8 cellular contexts compared by ENCODE assay signal in the genomic region with DNA sequence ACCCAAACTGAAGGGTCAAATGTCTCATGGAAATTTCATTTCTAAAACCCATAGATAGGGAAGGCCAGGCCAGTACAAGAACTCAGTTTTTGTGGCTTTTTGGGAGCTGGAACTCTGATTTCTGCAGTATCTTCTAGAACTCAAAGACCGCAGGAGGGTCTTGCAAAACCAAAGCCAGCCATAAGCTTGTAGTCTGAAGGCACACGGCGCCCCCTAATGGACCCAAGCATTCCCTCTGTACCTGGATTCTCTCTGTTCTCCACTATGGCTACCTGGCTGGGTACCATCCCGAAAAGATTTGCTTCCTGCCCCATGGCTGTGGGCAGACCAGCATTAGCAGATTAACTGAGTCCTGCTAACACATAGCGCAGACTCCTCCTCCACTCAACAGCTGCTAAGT.
DNase-seq lines count a peak whose midpoint lies in the region; ATAC-seq and TF ChIP-seq lines count a peak whose summit lies in the region.

No MANE protein-coding gene starts in this region.

- in situ Hi-C loops in transverse colon (cut with MboI; ENCODE audit: low pct_ligation_motif_present in 1 of 4, low pct_unique_long_range_greater_than_20kb in 1 of 4, low sequenced_read_pairs in 3 of 4) = loop anchor here in 3 of 4 donors (25.0 kb wide), 2 partner anchors 1274 to 1774 kb away; no protein-coding TSS in a partner anchor

- H3K36me3 ChIP-seq in heart left ventricle = no peaks in the 10 kb centered on the region
- H3K36me3 ChIP-seq in transverse colon = no peaks in the 10 kb centered on the region
- H3K36me3 ChIP-seq in CD4-positive, alpha-beta memory T cell (ENCODE audit: insufficient read depth, low read length) = no peaks in the 10 kb centered on the region

- no peaks in the 10 kb centered on the region for H3K4me1 Mint-ChIP-seq in CD4-positive, alpha-beta memory T cell

- peak in 3 of 4 donors; percentile 33 to 57 (median 50) for ATAC-seq in heart left ventricle
- no peak for ATAC-seq in GM21576 (IDR thresholded peaks at IDR 0.05; ENCODE audit: unreplicated experiment)
- ATAC-seq in GM19351 (IDR thresholded peaks at IDR 0.05; ENCODE audit: unreplicated experiment) = no peak

- H3K36me3 Mint-ChIP-seq in CD4-positive, alpha-beta memory T cell = no peaks in the 10 kb centered on the region

- H3K9me3 Mint-ChIP-seq in CD4-positive, alpha-beta memory T cell = no peaks in the 10 kb centered on the region

- POLR2A ChIA-PET in CD4-positive, alpha-beta memory T cell (lab: Charles Lee; ENCODE audit: partially characterized antibody) = no interaction called here

- CTCF ChIA-PET in CD4-positive, alpha-beta memory T cell (lab: Charles Lee; ENCODE audit: partially characterized antibody) = interaction anchor here (1.3 to 1.4 kb wide), 2 partner anchors 8 to 12 kb away, joined by 3 read pairs; no protein-coding TSS in a partner anchor

- no peak overlapping the region for H3K27ac ChIP-seq in C4-2B
- H3K27ac ChIP-seq in HL-60 (replicated peaks) = no peak overlapping the region
- no peak overlapping the region for H3K27ac ChIP-seq in heart left ventricle
- H3K27ac ChIP-seq in transverse colon = no peak overlapping the region
- H3K27ac ChIP-seq in CD4-positive, alpha-beta memory T cell (ENCODE audit: low read depth, low read length) = no peak overlapping the region

- TF ChIP-seq POLR2A in heart left ventricle (IDR thresholded peaks at IDR 0.05) (no peak), transverse colon (IDR thresholded peaks at IDR 0.05) (no peak)

- H3K27ac Mint-ChIP-seq in CD4-positive, alpha-beta memory T cell = no peak overlapping the region

- peaks cover 8% of the 10 kb centered on the region for H3K27me3 ChIP-seq in HL-60 (ENCODE audit: insufficient read depth, poor library complexity, severe bottlenecking)
- peaks cover 0 to 6% (median 0%) of the 10 kb centered on the region in 9 donors for H3K27me3 ChIP-seq in heart left ventricle
- no peaks in the 10 kb centered on the region for H3K27me3 ChIP-seq in transverse colon
- no peaks in the 10 kb centered on the region for H3K27me3 ChIP-seq in CD4-positive, alpha-beta memory T cell (ENCODE audit: insufficient read depth, low read length)

- intact Hi-C loops in heart left ventricle (cut with DNase I) (loop anchor here in 9 of 10 donors (2.0 to 10.0 kb wide), 10 partner anchors 59 to 1764 kb away; partner anchors contain the start of gene SETBP1 (in 2 of the 9)), transverse colon (cut with DNase I; ENCODE audit: low total_unique reads) (no loop called here)
- intact Hi-C loops in CD4-positive, alpha-beta memory T cell (cut with micrococcal nuclease) = loop anchor here (10.0 kb wide), 1 partner anchor 711 kb away; no protein-coding TSS in a partner anchor

- H3K27me3 Mint-ChIP-seq in CD4-positive, alpha-beta memory T cell = peaks cover 13 to 14% of the 10 kb centered on the region in 2 donors

- TF ChIP-seq EP300 in transverse colon (IDR thresholded peaks at IDR 0.05; ENCODE audit: low read depth) = no peak

- H3K4me3 ChIP-seq in HL-60 (replicated peaks; ENCODE audit: insufficient read depth, low read length) = no peak overlapping the region
- H3K4me3 ChIP-seq in heart left ventricle = no peak overlapping the region
- no peak overlapping the region for H3K4me3 ChIP-seq in transverse colon
- no peak overlapping the region for H3K4me3 ChIP-seq in CD4-positive, alpha-beta memory T cell (ENCODE audit: low read length in 2 of 2)

- TF ChIP-seq CTCF in C4-2B (conservative IDR thresholded peaks at IDR 0.05) (peak; percentile 54), HL-60 (IDR thresholded peaks at IDR 0.05; ENCODE audit: insufficient read depth, low read length) (peak; percentile 38), heart left ventricle (IDR thresholded peaks at IDR 0.05) (peak; percentile 12 to 58 (median 37)), transverse colon (IDR thresholded peaks at IDR 0.05) (peak; percentile 15 to 36 (median 24))

- DNase-seq in HL-60 (ENCODE audit: low read depth in 1 of 2, low spot score in 1 of 2) (peak in 1 of 2 experiments; percentile 28), RPMI8226 (peak; percentile 34), heart left ventricle (no peak), transverse colon (peak; percentile 24)
- no peak for DNase-seq in CD4-positive, alpha-beta memory T cell

- WGBS in heart left ventricle, 4 donors = 45 to 63% (median 51%) methylated on average over 4 to 5 of the region's 5 CpGs
- 83% methylated on average over 5 of the region's 5 CpGs; no CpG with 5 or more reads in 1 of the 2 donors for WGBS in transverse colon (ENCODE audit: low coverage in 1 of 2), 2 donors

- H3K9me3 ChIP-seq in heart left ventricle = no peaks in the 10 kb centered on the region
- H3K9me3 ChIP-seq in transverse colon = no peaks in the 10 kb centered on the region
- no peaks in the 10 kb centered on the region for H3K9me3 ChIP-seq in CD4-positive, alpha-beta memory T cell (ENCODE audit: control insufficient read depth in 1 of 2, low read length in 2 of 2)

- no peak overlapping the region for H3K4me3 Mint-ChIP-seq in CD4-positive, alpha-beta memory T cell

- H3K4me1 ChIP-seq in heart left ventricle (peaks cover 0 to 9% (median 0%) of the 10 kb centered on the region in 12 donors), transverse colon (peaks cover 0 to 3% (median 0%) of the 10 kb centered on the region in 4 donors)
- no peaks in the 10 kb centered on the region for H3K4me1 ChIP-seq in CD4-positive, alpha-beta memory T cell (ENCODE audit: insufficient read depth, low read length)

Comparison
In these comparisons a context has a peak if more than half of its experiments do, and no peak if none do; other contexts are left out.
1. DNase-seq: peak in RPMI8226 (single experiment) and transverse colon (single experiment); none in heart left ventricle (0 of 5) and CD4-positive, alpha-beta memory T cell (0 of 5).
2. ATAC-seq: peak in heart left ventricle (3 of 4); none in GM21576 (single experiment) and GM19351 (single experiment).
3. Peak in every context shown above with its lines, with median percentiles within 50 percentile points of each other: CTCF ChIP-seq.